8 cellular contexts compared by ENCODE assay signal in genomic region chr14:95507701-95508103, GRCh38. TPM values are rescaled to one million over a fixed set of nuclear protein-coding genes. Genes with fewer than 3 reads are reported as not detected.
DNase-seq lines count a peak whose midpoint lies in the region; ATAC-seq and TF ChIP-seq lines count a peak whose summit lies in the region.

No MANE protein-coding gene starts in this region.

- no peaks in the 10 kb centered on the region for H3K9me2 ChIP-seq in GM23338 (ENCODE audit: insufficient read depth)

- H3K36me3 Mint-ChIP-seq in glutamatergic neuron (ENCODE audit: unreplicated experiment), result no peaks in the 10 kb centered on the region
- H3K36me3 Mint-ChIP-seq in GM23338 (ENCODE audit: low read depth), result no peaks in the 10 kb centered on the region

- DNase-seq in activated effector memory CD4-positive, alpha-beta T cell treated with anti-CD3 and anti-CD28 coated beads, Interleukin-2, amount 50 U/mL, for 16 hours, result peak; percentile 65
- no peak for DNase-seq in activated effector memory CD4-positive, alpha-beta T cell treated with Interleukin-2 at 50 U/mL for 16 hours
- DNase-seq in SW480 (ENCODE audit: low spot score) (peak; percentile 89), glutamatergic neuron (peak; percentile 2), NCI-H1436 treated with DMSO at 0.1 percent for 48 hours (lab: John Stamatoyannopoulos, UW) (no peak), COR-L47 (lab: John Stamatoyannopoulos, UW) (no peak), GM23338 (ENCODE audit: low spot score) (no peak)

- no peak overlapping the region for H3K4me2 ChIP-seq in GM23338

- no peak for ATAC-seq in GM23338

- no peaks in the 10 kb centered on the region for H3K9me3 ChIP-seq in subcutaneous abdominal adipose tissue (ENCODE audit: control insufficient read depth in 5 of 5, low read length in 5 of 5)

- H3K9me3 Mint-ChIP-seq in glutamatergic neuron (ENCODE audit: unreplicated experiment) (no peaks in the 10 kb centered on the region), GM23338 (no peaks in the 10 kb centered on the region)

- H3K27me3 Mint-ChIP-seq in glutamatergic neuron (ENCODE audit: unreplicated experiment) (peaks cover 2% of the 10 kb centered on the region), GM23338 (ENCODE audit: insufficient read depth, low read depth, poor library complexity) (peaks cover 4% of the 10 kb centered on the region)

- H3K27ac Mint-ChIP-seq in glutamatergic neuron (ENCODE audit: unreplicated experiment) (no peak overlapping the region), GM23338 (no peak overlapping the region)

- H3K4me1 ChIP-seq in subcutaneous abdominal adipose tissue (ENCODE audit: control insufficient read depth in 5 of 5, insufficient read depth in 5 of 5, low read length in 5 of 5) (peaks cover 17 to 82% (median 76%) of the 10 kb centered on the region in 5 donors), GM23338 (ENCODE audit: insufficient read depth) (no peaks in the 10 kb centered on the region)

- H3K4me1 Mint-ChIP-seq in glutamatergic neuron (ENCODE audit: low read depth, unreplicated experiment) (peaks cover 16% of the 10 kb centered on the region), GM23338 (no peaks in the 10 kb centered on the region)

- H3K4me3 Mint-ChIP-seq in glutamatergic neuron (ENCODE audit: unreplicated experiment) (no peak overlapping the region), GM23338 (no peak overlapping the region)

- no peaks in the 10 kb centered on the region for H4K20me1 ChIP-seq in GM23338 (replicated peaks; ENCODE audit: insufficient read depth)

- peak overlapping the region; percentile 88 for H3K27ac ChIP-seq in subcutaneous abdominal adipose tissue (ENCODE audit: low read depth, low read length)
- no peak overlapping the region for H3K27ac ChIP-seq in GM23338 (ENCODE audit: low read depth)

- TF ChIP-seq CTCF in glutamatergic neuron (IDR thresholded peaks at IDR 0.05; ENCODE audit: partially characterized antibody, unreplicated experiment) (no peak), GM23338 (conservative IDR thresholded peaks at IDR 0.05; ENCODE audit: low read depth in 2 of 2) (no peak)

- H3K4me3 ChIP-seq in subcutaneous abdominal adipose tissue (ENCODE audit: low read depth in 1 of 5, low read length in 5 of 5) (peak overlapping the region in 2 of 5 donors; percentile 12 to 23), GM23338 (no peak overlapping the region)

- no peaks in the 10 kb centered on the region for H3K79me2 ChIP-seq in GM23338 (replicated peaks; ENCODE audit: insufficient read depth)

- no peaks in the 10 kb centered on the region for H3F3A ChIP-seq in GM23338 (replicated peaks; ENCODE audit: low read depth)

- H3K36me3 ChIP-seq in subcutaneous abdominal adipose tissue (ENCODE audit: control insufficient read depth in 5 of 5, insufficient read depth in 5 of 5, low read length in 5 of 5), result peaks cover 0 to 22% (median 17%) of the 10 kb centered on the region in 5 donors
- no peaks in the 10 kb centered on the region for H3K36me3 ChIP-seq in GM23338 (ENCODE audit: insufficient read depth)

- H2AFZ ChIP-seq in GM23338, result no peak overlapping the region

- H3K27me3 ChIP-seq in subcutaneous abdominal adipose tissue (ENCODE audit: control insufficient read depth in 5 of 5, insufficient read depth in 4 of 5, low read length in 5 of 5), result no peaks in the 10 kb centered on the region
- no peaks in the 10 kb centered on the region for H3K27me3 ChIP-seq in GM23338 (ENCODE audit: insufficient read depth)

- peak overlapping the region in 4 of 5 donors; percentile 13 to 61 (median 45) for H3K9ac ChIP-seq in subcutaneous abdominal adipose tissue (ENCODE audit: low read length in 5 of 5)

TF ChIP-seq in GM23338, 12 proteins besides CTCF, POLR2A, EP300 and RAD21 (continues in another document):
- no peak for TF ChIP-seq POLR2AphosphoS5 (IDR thresholded peaks at IDR 0.05; ENCODE audit: low read depth)
- no peak for TF ChIP-seq STAT1 (IDR thresholded peaks at IDR 0.05; ENCODE audit: unreplicated experiment)
- TF ChIP-seq, protein P1, sequence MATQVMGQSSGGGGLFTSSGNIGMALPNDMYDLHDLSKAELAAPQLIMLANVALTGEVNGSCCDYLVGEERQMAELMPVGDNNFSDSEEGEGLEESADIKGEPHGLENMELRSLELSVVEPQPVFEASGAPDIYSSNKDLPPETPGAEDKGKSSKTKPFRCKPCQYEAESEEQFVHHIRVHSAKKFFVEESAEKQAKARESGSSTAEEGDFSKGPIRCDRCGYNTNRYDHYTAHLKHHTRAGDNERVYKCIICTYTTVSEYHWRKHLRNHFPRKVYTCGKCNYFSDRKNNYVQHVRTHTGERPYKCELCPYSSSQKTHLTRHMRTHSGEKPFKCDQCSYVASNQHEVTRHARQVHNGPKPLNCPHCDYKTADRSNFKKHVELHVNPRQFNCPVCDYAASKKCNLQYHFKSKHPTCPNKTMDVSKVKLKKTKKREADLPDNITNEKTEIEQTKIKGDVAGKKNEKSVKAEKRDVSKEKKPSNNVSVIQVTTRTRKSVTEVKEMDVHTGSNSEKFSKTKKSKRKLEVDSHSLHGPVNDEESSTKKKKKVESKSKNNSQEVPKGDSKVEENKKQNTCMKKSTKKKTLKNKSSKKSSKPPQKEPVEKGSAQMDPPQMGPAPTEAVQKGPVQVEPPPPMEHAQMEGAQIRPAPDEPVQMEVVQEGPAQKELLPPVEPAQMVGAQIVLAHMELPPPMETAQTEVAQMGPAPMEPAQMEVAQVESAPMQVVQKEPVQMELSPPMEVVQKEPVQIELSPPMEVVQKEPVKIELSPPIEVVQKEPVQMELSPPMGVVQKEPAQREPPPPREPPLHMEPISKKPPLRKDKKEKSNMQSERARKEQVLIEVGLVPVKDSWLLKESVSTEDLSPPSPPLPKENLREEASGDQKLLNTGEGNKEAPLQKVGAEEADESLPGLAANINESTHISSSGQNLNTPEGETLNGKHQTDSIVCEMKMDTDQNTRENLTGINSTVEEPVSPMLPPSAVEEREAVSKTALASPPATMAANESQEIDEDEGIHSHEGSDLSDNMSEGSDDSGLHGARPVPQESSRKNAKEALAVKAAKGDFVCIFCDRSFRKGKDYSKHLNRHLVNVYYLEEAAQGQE (IDR thresholded peaks at IDR 0.05; ENCODE audit: unreplicated experiment), result no peak
- TF ChIP-seq, protein P2, sequence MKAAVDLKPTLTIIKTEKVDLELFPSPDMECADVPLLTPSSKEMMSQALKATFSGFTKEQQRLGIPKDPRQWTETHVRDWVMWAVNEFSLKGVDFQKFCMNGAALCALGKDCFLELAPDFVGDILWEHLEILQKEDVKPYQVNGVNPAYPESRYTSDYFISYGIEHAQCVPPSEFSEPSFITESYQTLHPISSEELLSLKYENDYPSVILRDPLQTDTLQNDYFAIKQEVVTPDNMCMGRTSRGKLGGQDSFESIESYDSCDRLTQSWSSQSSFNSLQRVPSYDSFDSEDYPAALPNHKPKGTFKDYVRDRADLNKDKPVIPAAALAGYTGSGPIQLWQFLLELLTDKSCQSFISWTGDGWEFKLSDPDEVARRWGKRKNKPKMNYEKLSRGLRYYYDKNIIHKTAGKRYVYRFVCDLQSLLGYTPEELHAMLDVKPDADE (IDR thresholded peaks at IDR 0.05), result no peak
- no peak for TF ChIP-seq ZNF114 (CRISPR knock-in tag; IDR thresholded peaks at IDR 0.05)
- TF ChIP-seq NANOG (IDR thresholded peaks at IDR 0.05; ENCODE audit: borderline replicate concordance), result no peak
- no peak for TF ChIP-seq CREB1 (CRISPR knock-in tag; IDR thresholded peaks at IDR 0.05; ENCODE audit: low read depth)
- TF ChIP-seq JUNB (IDR thresholded peaks at IDR 0.05; ENCODE audit: unreplicated experiment), result no peak
- TF ChIP-seq EZH2 (IDR thresholded peaks at IDR 0.05; ENCODE audit: low read depth, unreplicated experiment), result no peak
- TF ChIP-seq EZH2phosphoT487 (IDR thresholded peaks at IDR 0.05; ENCODE audit: unreplicated experiment), result no peak
- TF ChIP-seq ZNF331 (CRISPR knock-in tag; IDR thresholded peaks at IDR 0.05; ENCODE audit: low read depth), result no peak

RNA-seq across cellular contexts. Expression of gene SYNE3, which starts 8.7 kb away (rescaled TPM):
- total RNA-seq in glutamatergic neuron (ENCODE audit: unreplicated experiment), result 7.1 TPM
- total RNA-seq in GM23338 (2014; rRNA removed; shearing (Covaris generic)), result under 0.01 and 0.03 TPM in 2 replicates
- polyA plus RNA-seq in GM23338 (2016; fragmentation: Nextera tagmentation; extraction: Ambion mirVana), result 0.02 TPM in 1 of 2 replicates, not detected in the other

RNA-seq across cellular contexts. Expression of gene GLRX5, which starts 27.1 kb away (rescaled TPM):
- total RNA-seq in glutamatergic neuron (ENCODE audit: unreplicated experiment), result 38.9 TPM
- 91.4 and 96.6 TPM in 2 replicates for total RNA-seq in GM23338 (2014; rRNA removed; shearing (Covaris generic))
- polyA plus RNA-seq in GM23338 (2016; fragmentation: Nextera tagmentation; extraction: Ambion mirVana), result 130 and 135 TPM in 2 replicates

Comparison
In these comparisons a context has a peak if more than half of its experiments do, and no peak if none do; other contexts are left out.
1. DNase-seq: peak in activated effector memory CD4-positive, alpha-beta T cell treated with anti-CD3 and anti-CD28 coated beads, Interleukin-2, amount 50 U/mL, for 16 hours (single experiment), SW480 (single experiment) and glutamatergic neuron (single experiment); none in activated effector memory CD4-positive, alpha-beta T cell treated with Interleukin-2 at 50 U/mL for 16 hours (single experiment), NCI-H1436 treated with DMSO at 0.1 percent for 48 hours (single experiment), COR-L47 (single experiment) and GM23338 (single experiment).